21 cellular contexts compared by ENCODE assay signal in genomic region chr20:48308882-48309281, GRCh38.
"Had no signal": no experiment of that assay in that cellular context is flagged by ENCODE, and none has a peak within 500 bp of the region (broad histone marks: within the 10 kb centered on the region; RNA-seq: fewer than 3 reads in every experiment).

No MANE protein-coding gene starts in this region.

- ATAC-seq: activated CD4-positive, alpha-beta T cell treated with anti-CD3 and anti-CD28 coated beads for 36 hours; left ventricle myocardium superior had no signal

- H3K9me3 Mint-ChIP-seq: activated CD4-positive, alpha-beta memory T cell treated with anti-CD3 and anti-CD28 coated beads for 36 hours; activated naive CD8-positive, alpha-beta T cell treated with anti-CD3 and anti-CD28 coated beads for 36 hours; immature natural killer cell; stimulated activated naive CD8-positive, alpha-beta T cell treated with anti-CD3 and anti-CD28 coated beads, Interleukin-15, Interleukin-2, amounts not matched to agents 100 ng/mL and 50 ng/mL, for 24 hours; T-helper 2 cell treated with Interferon-gamma antibody and Interleukin-4, amounts not matched to agents 5 μg/mL and 100 μg/mL, for 36 hours had no signal

- H3K4me1 ChIP-seq: neural progenitor cell, prostate gland, right atrium auricular region, suprapubic skin, transverse colon, uterus had no signal

- H3K4me3 Mint-ChIP-seq: activated CD4-positive, alpha-beta memory T cell treated with anti-CD3 and anti-CD28 coated beads for 36 hours; activated CD4-positive, alpha-beta T cell treated with anti-CD3 and anti-CD28 coated beads for 36 hours; activated naive CD8-positive, alpha-beta T cell treated with anti-CD3 and anti-CD28 coated beads for 36 hours; immature natural killer cell; neural progenitor cell; stimulated activated naive CD8-positive, alpha-beta T cell treated with anti-CD3 and anti-CD28 coated beads, Interleukin-15, Interleukin-2, amounts not matched to agents 100 ng/mL and 50 ng/mL, for 24 hours; T-helper 2 cell treated with Interferon-gamma antibody and Interleukin-4, amounts not matched to agents 5 μg/mL and 100 μg/mL, for 36 hours had no signal

- H2AFZ ChIP-seq: neural progenitor cell had no signal

- H3K27ac Mint-ChIP-seq: activated CD4-positive, alpha-beta memory T cell treated with anti-CD3 and anti-CD28 coated beads for 36 hours; activated CD4-positive, alpha-beta T cell treated with anti-CD3 and anti-CD28 coated beads for 36 hours; activated naive CD8-positive, alpha-beta T cell treated with anti-CD3 and anti-CD28 coated beads for 36 hours; immature natural killer cell; neural progenitor cell; stimulated activated naive CD8-positive, alpha-beta T cell treated with anti-CD3 and anti-CD28 coated beads, Interleukin-15, Interleukin-2, amounts not matched to agents 100 ng/mL and 50 ng/mL, for 24 hours; T-helper 2 cell treated with Interferon-gamma antibody and Interleukin-4, amounts not matched to agents 5 μg/mL and 100 μg/mL, for 36 hours had no signal

- H3K4me1 Mint-ChIP-seq: activated CD4-positive, alpha-beta T cell treated with anti-CD3 and anti-CD28 coated beads for 36 hours; activated naive CD8-positive, alpha-beta T cell treated with anti-CD3 and anti-CD28 coated beads for 36 hours; immature natural killer cell had no signal

- H3K4me3 ChIP-seq: neural progenitor cell, prostate gland, right atrium auricular region, suprapubic skin, transverse colon, uterus had no signal

- H3K9me3 ChIP-seq: prostate gland, right atrium auricular region, suprapubic skin, transverse colon, uterus had no signal

- H3K4me2 ChIP-seq: neural progenitor cell had no signal

- H3K27ac ChIP-seq: epithelial cell of prostate, neural progenitor cell, prostate gland, right atrium auricular region, suprapubic skin, transverse colon, uterus had no signal

- H3K36me3 ChIP-seq: neural progenitor cell, prostate gland, right atrium auricular region, suprapubic skin, transverse colon, uterus had no signal

- DNase-seq: activated CD4-positive, alpha-beta memory T cell treated with anti-CD3 and anti-CD28 coated beads for 36 hours; activated CD4-positive, alpha-beta T cell treated with anti-CD3 and anti-CD28 coated beads for 36 hours; activated naive CD8-positive, alpha-beta T cell treated with anti-CD3 and anti-CD28 coated beads for 36 hours; activated T-cell treated with anti-CD3 and anti-CD28 coated beads for 4 hours; amniotic stem cell; dermis blood vessel endothelial cell; effector memory CD4-positive, alpha-beta T cell; immature natural killer cell; left ventricle myocardium superior; stimulated activated CD4-positive, alpha-beta T cell treated with anti-CD3 and anti-CD28 coated beads, Interleukin-2, amount 100 ng/mL, for 24 hours; transverse colon; uterus had no signal

- H3K36me3 Mint-ChIP-seq: activated CD4-positive, alpha-beta memory T cell treated with anti-CD3 and anti-CD28 coated beads for 36 hours; activated naive CD8-positive, alpha-beta T cell treated with anti-CD3 and anti-CD28 coated beads for 36 hours; immature natural killer cell; neural progenitor cell had no signal

- FAIRE-seq: frontal cortex, TTC549 had no signal

- H3K9ac ChIP-seq: neural progenitor cell had no signal

- H3K27me3 Mint-ChIP-seq: activated CD4-positive, alpha-beta T cell treated with anti-CD3 and anti-CD28 coated beads for 36 hours had no signal

- H3K27me3 ChIP-seq: neural progenitor cell, right atrium auricular region, uterus had no signal
